ENCODE assay signal across 1 cellular context in the genomic region with DNA sequence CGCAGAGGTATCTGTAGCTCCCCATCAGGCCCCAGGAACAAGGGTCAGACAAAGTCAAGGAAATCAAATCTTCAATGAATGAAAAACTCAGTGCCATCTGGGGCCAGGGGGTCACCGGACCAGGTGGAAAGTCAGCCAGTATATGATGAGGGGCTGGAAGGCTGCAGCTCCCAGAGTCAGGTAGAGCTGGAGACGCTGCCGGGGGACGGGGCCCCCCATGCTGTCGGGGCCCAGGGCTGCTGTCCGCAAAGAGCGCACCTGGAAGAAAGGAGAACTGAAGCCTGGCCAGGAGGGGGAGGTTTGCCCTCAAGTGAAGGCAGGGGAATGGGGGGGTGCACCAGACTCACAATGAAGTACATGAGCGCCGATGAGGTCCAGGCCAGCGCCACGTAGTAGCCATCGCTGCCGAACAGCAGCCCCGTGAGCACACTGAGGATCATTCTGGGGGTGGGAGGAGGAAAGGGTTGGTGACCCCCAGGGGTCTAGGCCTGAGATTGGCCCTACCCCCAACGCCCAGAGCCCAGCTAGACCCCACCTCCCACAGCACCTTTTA.
TF ChIP-seq lines count a peak whose summit lies in the region.

No MANE protein-coding gene starts in this region.

TF ChIP-seq in K562, 482 proteins besides CTCF, POLR2A, EP300 and RAD21:
- TF ChIP-seq POLR2G (IDR thresholded peaks at IDR 0.05; ENCODE audit: low read depth, low read length) (peak; percentile 5; the same call in 1 of the 2 replicates), LCOR (CRISPR knock-in tag; IDR thresholded peaks at IDR 0.05) (no peak), HNRNPK (IDR thresholded peaks at IDR 0.05; ENCODE audit: low read depth, low read length, poor library complexity, severe bottlenecking) (no peak), ZNF507 (tag; conservative IDR thresholded peaks at IDR 0.05) (no peak)
